ENCODE assay signal across 30 cellular contexts in genomic region chr5:180910735-180911134, GRCh38. TPM values are rescaled to one million over a fixed set of nuclear protein-coding genes. Genes with fewer than 3 reads are reported as not detected.
DNase-seq lines count a peak whose midpoint lies in the region; ATAC-seq, FAIRE-seq and TF ChIP-seq lines count a peak whose summit lies in the region.
"Had no signal": no experiment of that assay in that cellular context is flagged by ENCODE, and none has a peak within 500 bp of the region (broad histone marks: within the 10 kb centered on the region; RNA-seq: fewer than 3 reads in every experiment).

No MANE protein-coding gene starts in this region.

- H3K79me2 ChIP-seq in mesendoderm (ENCODE audit: control insufficient read depth, insufficient read depth, low read length): no peaks in the 10 kb centered on the region

- ATAC-seq in GM19463 (IDR thresholded peaks at IDR 0.05; ENCODE audit: unreplicated experiment): no peak
- ATAC-seq: activated CD4-positive, alpha-beta T cell treated with anti-CD3 and anti-CD28 coated beads for 36 hours; HepG2; natural killer cell had no signal

- no peak overlapping the region for H3K4me3 ChIP-seq in mesendoderm (ENCODE audit: low read length)
- no peak overlapping the region for H3K4me3 ChIP-seq in brain microvascular endothelial cell (ENCODE audit: low read depth, low read length)
- H3K4me3 ChIP-seq: ascending aorta, BLaER1, sigmoid colon, SJCRH30, uterus had no signal

- H2BK5ac ChIP-seq in mesendoderm (ENCODE audit: low read length): no peak overlapping the region

- H3K9ac ChIP-seq in mesendoderm (ENCODE audit: low read length): no peak overlapping the region
- H3K9ac ChIP-seq: BLaER1 had no signal

- H3K36me3 ChIP-seq in mesendoderm (ENCODE audit: control insufficient read depth, insufficient read depth, low read length): no peaks in the 10 kb centered on the region
- H3K36me3 ChIP-seq in brain microvascular endothelial cell (replicated peaks): no peaks in the 10 kb centered on the region
- H3K36me3 ChIP-seq: ascending aorta, BLaER1, sigmoid colon, SJCRH30, uterus had no signal

- no peak overlapping the region for H3K4me2 ChIP-seq in mesendoderm (ENCODE audit: low read length)
- H3K4me2 ChIP-seq: BLaER1 had no signal

- H3K27ac ChIP-seq in mesendoderm (ENCODE audit: low read depth, low read length): no peak overlapping the region
- no peak overlapping the region for H3K27ac ChIP-seq in brain microvascular endothelial cell
- H3K27ac ChIP-seq: ascending aorta, BLaER1, epithelial cell of prostate, sigmoid colon, SJCRH30, uterus had no signal

- no CpG with 5 or more reads among the region's 5 CpGs for WGBS in mesendoderm (ENCODE audit: extremely low coverage, insufficient coverage, low lambda C conversion rate)

- H2BK15ac ChIP-seq in mesendoderm (replicated peaks; ENCODE audit: low read depth): no peak overlapping the region

- no peaks in the 10 kb centered on the region for H3K79me1 ChIP-seq in mesendoderm (ENCODE audit: low read length)

- H3K4me1 ChIP-seq in mesendoderm (ENCODE audit: control insufficient read depth, low read depth, low read length): no peaks in the 10 kb centered on the region
- H3K4me1 ChIP-seq: ascending aorta, sigmoid colon had no signal

- no peak for TF ChIP-seq CTCF in brain microvascular endothelial cell (IDR thresholded peaks at IDR 0.05; ENCODE audit: low read depth, low read length, missing control alignments)

- H3K18ac ChIP-seq in mesendoderm (ENCODE audit: low read length): no peak overlapping the region

- H3K56ac ChIP-seq in mesendoderm (ENCODE audit: low read length): no peak overlapping the region

- no peak overlapping the region for H2AK5ac ChIP-seq in mesendoderm (ENCODE audit: low read length)

- H3K4ac ChIP-seq in mesendoderm (ENCODE audit: low read depth, low read length): no peak overlapping the region

- no peaks in the 10 kb centered on the region for H3K27me3 ChIP-seq in mesendoderm (ENCODE audit: insufficient read depth, low read length, poor library complexity)
- H3K27me3 ChIP-seq in brain microvascular endothelial cell (replicated peaks): no peaks in the 10 kb centered on the region
- H3K27me3 ChIP-seq: ascending aorta, BLaER1, sigmoid colon, SJCRH30, uterus had no signal

- H2BK120ac ChIP-seq in mesendoderm (ENCODE audit: low read depth, low read length): no peak overlapping the region

- DNase-seq in A172 (ENCODE audit: low spot score) (peak; percentile 57), HTR-8/SVneo (ENCODE audit: insufficient read length, low spot score) (peak; percentile 25), amniotic epithelial cell (ENCODE audit: low read depth) (peak; percentile 24), mesendoderm (peak; percentile 8), medulla oblongata (ENCODE audit: extremely low spot score) (no peak), brain microvascular endothelial cell (no peak)
- no peak for DNase-seq in effector CD8-positive, alpha-beta T cell (lab: John Stamatoyannopoulos, UW)
- DNase-seq: activated CD4-positive, alpha-beta T cell treated with anti-CD3 and anti-CD28 coated beads for 36 hours; activated naive CD4-positive, alpha-beta T cell treated with anti-CD3 and anti-CD28 coated beads, Interleukin-2, amount 50 U/mL, for 16 hours; cerebellar nuclear complex; hypothalamus; natural killer cell; NCI-H1105; NCI-H2081; NCI-H446; posterior cingulate gyrus; sigmoid colon; SJCRH30; substantia nigra; T-helper 1 cell; uterus had no signal

- no peak for FAIRE-seq in HTR-8/SVneo (lab: Jason Lieb, UNC)
- FAIRE-seq: D721Med, G401.6, GM18507, HepG2 had no signal

- no peak overlapping the region for H3K23ac ChIP-seq in mesendoderm (ENCODE audit: low read length)

- H4K8ac ChIP-seq in mesendoderm (ENCODE audit: low read depth, low read length): no peak overlapping the region

- in situ Hi-C loops in brain microvascular endothelial cell (cut with HindIII; ENCODE audit: low pct_ligation_motif_present, low sequenced_read_pairs): no loop called here

- no peak overlapping the region for H4K5ac ChIP-seq in mesendoderm (ENCODE audit: low read length)

RNA-seq across cellular contexts. Expression of gene BTNL8, which starts 11.8 kb away (rescaled TPM):
- total RNA-seq in A172 (2014; rRNA removed; shearing (Covaris generic)): 0.71 TPM in 1 of 2 replicates, not detected in the other
- polyA plus RNA-seq in mesendoderm (2013, experiment 1 of 2): 0.18 TPM
- 0.21 TPM for polyA plus RNA-seq in mesendoderm (2013, experiment 2 of 2)
- total RNA-seq: ascending aorta, fibroblast of villous mesenchyme, HepG2, SJCRH30 had no signal
- polyA plus RNA-seq: HepG2 had no signal

RNA-seq across cellular contexts. Expression of gene ZFP62, which starts 49.7 kb away (rescaled TPM):
- total RNA-seq in A172 (2014; rRNA removed; shearing (Covaris generic)): 30.8 and 38.2 TPM in 2 replicates
- polyA plus RNA-seq in mesendoderm (2013, experiment 1 of 2): 18.0 TPM
- polyA plus RNA-seq in mesendoderm (2013, experiment 2 of 2): 18.4 TPM

Comparison
In these comparisons a context has a peak if more than half of its experiments do, and no peak if none do; other contexts are left out.
1. DNase-seq: peak in A172 (single experiment), HTR-8/SVneo (single experiment), amniotic epithelial cell (single experiment) and mesendoderm (single experiment); none in medulla oblongata (single experiment), brain microvascular endothelial cell (single experiment) and effector CD8-positive, alpha-beta T cell (single experiment).